Comparison of ENCODE assay signal across 27 cellular contexts in the genomic region with DNA sequence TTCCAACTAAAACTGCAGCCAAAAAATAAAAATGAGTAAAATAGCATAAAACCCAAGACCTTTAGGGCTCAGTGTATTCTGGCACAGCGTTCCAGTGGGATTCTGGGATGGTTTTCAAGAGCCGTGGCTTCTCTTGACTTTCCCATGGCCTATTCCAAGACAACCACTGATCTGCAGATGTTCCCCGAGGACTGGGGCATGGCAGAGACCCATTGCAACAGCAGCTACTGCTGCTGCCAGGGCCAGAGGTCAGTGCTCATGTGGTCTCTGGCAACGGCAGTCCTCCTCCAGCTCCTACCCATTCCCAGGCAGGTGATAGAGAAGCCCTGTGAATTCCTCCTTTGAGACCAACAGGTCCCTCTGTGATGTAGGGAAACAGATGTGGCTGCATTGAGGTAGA. TPM values are rescaled to one million over a fixed set of nuclear protein-coding genes. Genes with fewer than 3 reads are reported as not detected.
DNase-seq lines count a peak whose midpoint lies in the region; ATAC-seq, FAIRE-seq and TF ChIP-seq lines count a peak whose summit lies in the region.
"Had no signal": no experiment of that assay in that cellular context is flagged by ENCODE, and none has a peak within 500 bp of the region (broad histone marks: within the 10 kb centered on the region; RNA-seq: fewer than 3 reads in every experiment).

No MANE protein-coding gene starts in this region.

- peaks cover 3 to 9% (median 5%) of the 10 kb centered on the region in 4 donors for H3K4me1 ChIP-seq in liver (ENCODE audit: control insufficient read depth in 4 of 4, insufficient read depth in 4 of 4, low read length in 3 of 4)
- H3K4me1 ChIP-seq in HepG2 (ENCODE audit: insufficient read depth, low read length), result no peaks in the 10 kb centered on the region
- H3K4me1 ChIP-seq in psoas muscle, result peaks cover 25% of the 10 kb centered on the region
- peaks cover 21 to 25% of the 10 kb centered on the region in 2 donors for H3K4me1 ChIP-seq in thyroid gland
- H3K4me1 ChIP-seq: Peyer's patch, SJSA1 had no signal

- ATAC-seq in HepG2 (no peak), left ventricle myocardium superior (peak; percentile 18), psoas muscle (no peak)

- 46% methylated on average over 4 of the region's 4 CpGs for WGBS in liver
- WGBS in HepG2 (ENCODE audit: low lambda C conversion rate), result 13% methylated on average over 4 of the region's 4 CpGs
- WGBS in psoas muscle, 3 donors, result 36 to 54% (median 40%) methylated on average over 4 of the region's 4 CpGs
- WGBS in thyroid gland, 2 donors, result 72 to 79% methylated on average over 4 of the region's 4 CpGs

- no TSS peak for BruUV-seq in HepG2 (replicated peaks; lab: Mats Ljungman, UMichigan)

- FAIRE-seq in HepG2 (lab: Jason Lieb, UNC), result no peak
- FAIRE-seq: HTR-8/SVneo had no signal

- H3K9ac ChIP-seq in liver (ENCODE audit: low read depth in 1 of 2, low read length in 2 of 2), result no peak overlapping the region
- H3K9ac ChIP-seq in HepG2 (ENCODE audit: insufficient read depth, low read depth, low read length), result no peak overlapping the region
- H3K9ac ChIP-seq: KMS-11 had no signal

- H3K4me3 ChIP-seq in liver (ENCODE audit: low read depth in 1 of 3, low read length in 3 of 3) (no peak overlapping the region), HepG2 (replicated peaks in 1 of 3; ENCODE audit: insufficient read depth in 1 of 3, low read depth in 2 of 3, low read length in 3 of 3) (no peak overlapping the region), psoas muscle (no peak overlapping the region), thyroid gland (replicated peaks in 1 of 3) (no peak overlapping the region)
- H3K4me3 ChIP-seq: Peyer's patch, SJSA1 had no signal

- H3K27me3 ChIP-seq in liver (ENCODE audit: control insufficient read depth in 4 of 4, insufficient read depth in 4 of 4, low read length in 3 of 4) (no peaks in the 10 kb centered on the region), HepG2 (ENCODE audit: control insufficient read depth in 1 of 2, insufficient read depth in 2 of 2, low read length in 2 of 2) (peaks cover 0 to 15% of the 10 kb centered on the region in 2 experiments; a peak in 2 of 5 replicates), psoas muscle (ENCODE audit: insufficient read depth in 3 of 3, low read length in 2 of 3) (no peaks in the 10 kb centered on the region), thyroid gland (no peaks in the 10 kb centered on the region)
- H3K27me3 ChIP-seq: Peyer's patch, SJSA1 had no signal

- H3K36me3 ChIP-seq in liver (ENCODE audit: control insufficient read depth in 4 of 4, insufficient read depth in 3 of 4, low read depth in 1 of 4, low read length in 3 of 4) (no peaks in the 10 kb centered on the region), HepG2 (replicated peaks in 1 of 2; ENCODE audit: control insufficient read depth in 1 of 2, insufficient read depth in 2 of 2, low read length in 2 of 2) (no peaks in the 10 kb centered on the region), psoas muscle (ENCODE audit: insufficient read depth in 1 of 2, low read depth in 1 of 2) (no peaks in the 10 kb centered on the region), thyroid gland (no peaks in the 10 kb centered on the region)
- H3K36me3 ChIP-seq: Peyer's patch, SJSA1 had no signal

- H3K4me2 ChIP-seq in HepG2 (ENCODE audit: low read depth, low read length), result no peak overlapping the region
- H3K4me2 ChIP-seq: KMS-11 had no signal

- CTCF ChIA-PET in HepG2 (lab: Yijun Ruan, JAX; ENCODE audit: low intra/inter-chr PET ratio, low total read pairs), result no interaction called here

- no peak for TF ChIP-seq EP300 in HepG2 (IDR thresholded peaks at IDR 0.05; ENCODE audit: low read depth in 2 of 2, low read length in 2 of 2)
- TF ChIP-seq EP300 in HepG2 (CRISPR knock-in tag; IDR thresholded peaks at IDR 0.05; ENCODE audit: borderline replicate concordance), result no peak

- no peak overlapping the region for H2AFZ ChIP-seq in HepG2 (ENCODE audit: low read length)

- DNase-seq in HepG2 (ENCODE audit: low spot score) (no peak), left ventricle myocardium superior (no peak), psoas muscle (peak; percentile 18 to 66), DMS153 (lab: John Stamatoyannopoulos, UW) (no peak), NOMO-1 treated with dmso at 0.1 percent for 144 hours (lab: John Stamatoyannopoulos, UW; ENCODE audit: unreplicated experiment) (no peak), thyroid gland (no peak), retina (no peak)
- DNase-seq: AML-193; C1 segment of cervical spinal cord; CD8-positive, alpha-beta memory T cell; DMS53; GF-D8; IMR-90; NCI-H1105; NCI-H2029 treated with DMSO at 0.1 percent for 48 hours; NCI-H345; NCI-H524; NCI-H82; Peyer's patch had no signal

- in situ Hi-C loops in HepG2 (cut with HindIII; ENCODE audit: extremely low pct_ligation_motif_present, low pct_unique_long_range_greater_than_20kb), result no loop called here

- TF ChIP-seq CTCF in liver (IDR thresholded peaks at IDR 0.05; ENCODE audit: low read depth, low read length, missing input control) (no peak), HepG2 (CRISPR knock-in tag; IDR thresholded peaks at IDR 0.05) (no peak), psoas muscle (IDR thresholded peaks at IDR 0.05) (no peak), thyroid gland (IDR thresholded peaks at IDR 0.05) (no peak)

- no peaks in the 10 kb centered on the region for H3K79me2 ChIP-seq in HepG2 (ENCODE audit: insufficient read depth, low read length)

- TF ChIP-seq RAD21 in liver (IDR thresholded peaks at IDR 0.05), result peak; percentile 20 to 23
- no peak for TF ChIP-seq RAD21 in HepG2 (CRISPR knock-in tag; IDR thresholded peaks at IDR 0.05)

- POLR2A ChIA-PET in HepG2 (lab: Yijun Ruan, JAX), result no interaction called here

- H3K9me3 ChIP-seq in liver (ENCODE audit: control insufficient read depth in 4 of 4, low read length in 3 of 4) (no peaks in the 10 kb centered on the region), HepG2 (ENCODE audit: low read length) (no peaks in the 10 kb centered on the region), psoas muscle (no peaks in the 10 kb centered on the region), thyroid gland (no peaks in the 10 kb centered on the region)
- H3K9me3 ChIP-seq: Peyer's patch, SJSA1 had no signal

- H3K27ac ChIP-seq in liver (ENCODE audit: low read depth in 1 of 2, low read length in 2 of 2), result no peak overlapping the region
- H3K27ac ChIP-seq in HepG2 (ENCODE audit: extremely low read length, insufficient read depth, low read length), result no peak overlapping the region
- H3K27ac ChIP-seq in psoas muscle, result no peak overlapping the region
- H3K27ac ChIP-seq in thyroid gland, result no peak overlapping the region
- H3K27ac ChIP-seq: KMS-11, Peyer's patch, SJSA1 had no signal

- TF ChIP-seq POLR2A in HepG2 (IDR thresholded peaks at IDR 0.05; ENCODE audit: insufficient read depth in 1 of 2, low read depth in 2 of 2, low read length in 2 of 2) (no peak), thyroid gland (IDR thresholded peaks at IDR 0.05) (no peak)

- intact Hi-C loops in HepG2 (cut with micrococcal nuclease; ENCODE audit: unreplicated experiment) (no loop called here), left ventricle myocardium superior (cut with micrococcal nuclease) (no loop called here), psoas muscle (cut with DNase I) (loop anchor here in 1 of 2 donors (5.0 kb wide), 1 partner anchor 44 kb away; no protein-coding TSS in a partner anchor), thyroid gland (cut with DNase I) (no loop called here)

- H4K20me1 ChIP-seq in HepG2 (ENCODE audit: insufficient read depth, low read length), result no peaks in the 10 kb centered on the region

TF ChIP-seq in liver, 16 proteins besides CTCF, POLR2A, EP300 and RAD21 (continues in another document):
- TF ChIP-seq HNF4A (conservative IDR thresholded peaks at IDR 0.05), result peak; percentile 15 to 44
- TF ChIP-seq FOXA2 (IDR thresholded peaks at IDR 0.05), result no peak
- peak in 1 of 2 donors; percentile 57 for TF ChIP-seq RXRA (IDR thresholded peaks at IDR 0.05)
- TF ChIP-seq NR2F2 (IDR thresholded peaks at IDR 0.05), result peak; percentile 85

TF ChIP-seq in HepG2, 621 proteins besides CTCF, POLR2A, EP300 and RAD21 (continues in another document):
- TF ChIP-seq KMT2B (CRISPR knock-in tag; IDR thresholded peaks at IDR 0.05) (no peak), ZNF12 (CRISPR knock-in tag; IDR thresholded peaks at IDR 0.05) (no peak), REPIN1 (CRISPR knock-in tag; IDR thresholded peaks at IDR 0.05; ENCODE audit: borderline replicate concordance, low read depth) (no peak), ATF7-NPFF (CRISPR knock-in tag; IDR thresholded peaks at IDR 0.05; ENCODE audit: low read depth) (no peak), ZNF670 (CRISPR knock-in tag; IDR thresholded peaks at IDR 0.05; ENCODE audit: borderline replicate concordance) (no peak), TCF7L2 (IDR thresholded peaks at IDR 0.05; ENCODE audit: low read depth, low read length) (no peak)

RNA-seq across cellular contexts. Expression of gene TNP1, which starts 26.8 kb away (rescaled TPM):
- total RNA-seq in liver, result not detected
- polyA plus RNA-seq in liver, result not detected
- not detected in 2 replicates for total RNA-seq in HepG2 (2016; rRNA removed; fragmentation: Illumina TruSeq; extraction: Trizol)
- not detected in 2 replicates for total RNA-seq in HepG2 (2016; cell fraction: cytosol; rRNA removed; fragmentation: Illumina TruSeq; extraction: Trizol; ENCODE audit: low read depth)
- not detected in 2 replicates for total RNA-seq in HepG2 (2016; cell fraction: insoluble cytoplasmic fraction; rRNA removed; fragmentation: Illumina TruSeq; extraction: Trizol)
- total RNA-seq in HepG2 (2016; cell fraction: membrane; rRNA removed; fragmentation: Illumina TruSeq; extraction: Trizol), result not detected in 2 replicates
- total RNA-seq in HepG2 (2016; cell fraction: nucleus; rRNA removed; fragmentation: Illumina TruSeq; extraction: Trizol), result not detected in 2 replicates
- not detected in 2 replicates for polyA plus RNA-seq in HepG2 (2011; rRNA removed)
- polyA plus RNA-seq in HepG2 (2011; cell fraction: cytosol; rRNA removed), result not detected in 2 replicates
- polyA plus RNA-seq in HepG2 (2011; cell fraction: nucleus; rRNA removed), result not detected in 2 replicates
- not detected in 2 replicates for polyA plus RNA-seq in HepG2 (2012)
- 0.45 TPM in 1 of 2 replicates, not detected in the other for polyA plus RNA-seq in HepG2 (2016; cell fraction: cytosol; fragmentation: Illumina TruSeq; extraction: Trizol; ENCODE audit: low read depth)
- polyA plus RNA-seq in HepG2 (2016; cell fraction: insoluble cytoplasmic fraction; fragmentation: Illumina TruSeq; extraction: Trizol; ENCODE audit: low read depth), result not detected in 2 replicates
- not detected in 2 replicates for polyA plus RNA-seq in HepG2 (2016; cell fraction: membrane; fragmentation: Illumina TruSeq; extraction: Trizol; ENCODE audit: low read depth)
- polyA plus RNA-seq in HepG2 (2016; cell fraction: nucleus; fragmentation: Illumina TruSeq; extraction: Trizol; ENCODE audit: insufficient read depth, low read depth), result not detected in 2 replicates
- not detected in 2 replicates for polyA minus RNA-seq in HepG2 (2011; rRNA and poly(A)+ RNA removed; ENCODE audit: low replicate concordance)
- not detected in 2 replicates for polyA minus RNA-seq in HepG2 (2011; cell fraction: cytosol; rRNA and poly(A)+ RNA removed)
- polyA minus RNA-seq in HepG2 (2011; cell fraction: nucleus; rRNA and poly(A)+ RNA removed), result not detected in 2 replicates
- total RNA-seq in left ventricle myocardium superior, result not detected
- total RNA-seq in psoas muscle, result not detected
- not detected for polyA plus RNA-seq in psoas muscle
- total RNA-seq in thyroid gland, result 10 to 100 TPM in 1 of 4 donors, 1 to 10 TPM in 1, not detected in 2; 7.1 to 79.1 TPM
- total RNA-seq: A172; CD8-positive, alpha-beta memory T cell; H4; IMR-90; OCI-LY7; Peyer's patch; SJSA1 had no signal
- polyA plus RNA-seq: AG04450; CD8-positive, alpha-beta memory T cell; IMR-90 had no signal

Comparison
In these comparisons a context has a peak if more than half of its experiments do, and no peak if none do; other contexts are left out.
1. DNase-seq: peak in psoas muscle (2 of 2); none in HepG2 (single experiment), left ventricle myocardium superior (single experiment), DMS153 (single experiment), NOMO-1 treated with dmso at 0.1 percent for 144 hours (single experiment), thyroid gland (0 of 2) and retina (single experiment).